Comparison of ENCODE assay signal across 14 cellular contexts in genomic region chr10:124095096-124095495, GRCh38. TPM values are rescaled to one million over a fixed set of nuclear protein-coding genes. Genes with fewer than 3 reads are reported as not detected.
DNase-seq lines count a peak whose midpoint lies in the region; ATAC-seq and TF ChIP-seq lines count a peak whose summit lies in the region.
"Had no signal": no experiment of that assay in that cellular context is flagged by ENCODE, and none has a peak within 500 bp of the region (broad histone marks: within the 10 kb centered on the region; RNA-seq: fewer than 3 reads in every experiment).

No MANE protein-coding gene starts in this region.

- intact Hi-C loops in esophagus muscularis mucosa (cut with DNase I) = no loop called here
- intact Hi-C loops in psoas muscle (cut with DNase I) = no loop called here
- intact Hi-C loops in mammary epithelial cell (cut with micrococcal nuclease) = loop anchor here (2.0 to 10.0 kb wide), 2 partner anchors 26 to 120 kb away; no protein-coding TSS in a partner anchor
- intact Hi-C loops in uterus (cut with DNase I; ENCODE audit: low total_unique reads) = no loop called here

- dilution Hi-C loops in mammary epithelial cell (cut with HindIII; ENCODE audit: low sequenced_read_pairs) = no loop called here

- H3K27ac ChIP-seq in esophagus muscularis mucosa (replicated peaks in 1 of 4) = peak overlapping the region; percentile 93 to 96 (median 96)
- peak overlapping the region; percentile 80 for H3K27ac ChIP-seq in psoas muscle
- H3K27ac ChIP-seq in mammary epithelial cell (ENCODE audit: insufficient read depth, low read depth, low read length) = no peak overlapping the region
- no peak overlapping the region for H3K27ac ChIP-seq in uterus
- H3K27ac ChIP-seq: GM23248 had no signal

- H3K9me3 ChIP-seq in esophagus muscularis mucosa = peaks cover 0 to under 1% (median 0%) of the 10 kb centered on the region in 4 donors
- peaks cover 9% of the 10 kb centered on the region for H3K9me3 ChIP-seq in psoas muscle
- peaks cover 3% of the 10 kb centered on the region for H3K9me3 ChIP-seq in mammary epithelial cell (replicated peaks; ENCODE audit: insufficient read depth, low read length)
- H3K9me3 ChIP-seq in uterus = no peaks in the 10 kb centered on the region

- TF ChIP-seq POLR2A in esophagus muscularis mucosa (IDR thresholded peaks at IDR 0.05; ENCODE audit: low read depth) (no peak), uterus (IDR thresholded peaks at IDR 0.05) (no peak)

- ATAC-seq in psoas muscle (peak in 3 of 4 donors; percentile 21 to 29 (median 27)), HG03565 (IDR thresholded peaks at IDR 0.05; ENCODE audit: unreplicated experiment) (no peak), HG03432 (IDR thresholded peaks at IDR 0.05; ENCODE audit: unreplicated experiment) (no peak)

- TF ChIP-seq CTCF in esophagus muscularis mucosa (IDR thresholded peaks at IDR 0.05) = no peak
- no peak for TF ChIP-seq CTCF in psoas muscle (IDR thresholded peaks at IDR 0.05)
- no peak for TF ChIP-seq CTCF in mammary epithelial cell (conservative IDR thresholded peaks at IDR 0.05 in 1 of 2, IDR thresholded peaks at IDR 0.05 in 1 of 2; ENCODE audit: extremely low read depth in 1 of 2, insufficient read depth in 1 of 2, low read depth in 1 of 2, low read length in 2 of 2)
- TF ChIP-seq CTCF in uterus (IDR thresholded peaks at IDR 0.05) = no peak

- H3K9ac ChIP-seq in mammary epithelial cell (ENCODE audit: insufficient read depth, low read length) = no peak overlapping the region
- H3K9ac ChIP-seq: GM23248 had no signal

- no peak overlapping the region for H2AFZ ChIP-seq in mammary epithelial cell (ENCODE audit: low read depth, low read length)
- H2AFZ ChIP-seq: GM23248 had no signal

- peaks cover 33% of the 10 kb centered on the region for H3K79me2 ChIP-seq in mammary epithelial cell (ENCODE audit: insufficient read depth, low read length)

- no peaks in the 10 kb centered on the region for H4K20me1 ChIP-seq in mammary epithelial cell (ENCODE audit: insufficient read depth, low read length)

- peak; percentile 17 for DNase-seq in COLO668 (lab: John Stamatoyannopoulos, UW; ENCODE audit: unreplicated experiment)
- peak; percentile 36 for DNase-seq in NCI-H748 (lab: John Stamatoyannopoulos, UW; ENCODE audit: unreplicated experiment)
- DNase-seq in esophagus muscularis mucosa (ENCODE audit: extremely low spot score) = no peak
- no peak for DNase-seq in psoas muscle
- no peak for DNase-seq in mammary epithelial cell
- no peak for DNase-seq in uterus
- DNase-seq: activated CD4-positive, alpha-beta T cell treated with anti-CD3 and anti-CD28 coated beads, Interleukin-2, amount 50 U/mL, for 4 hours; activated naive CD4-positive, alpha-beta T cell treated with Interleukin-2 at 50 U/mL for 16 hours; GM23248; NCI-H2171 treated with DMSO at 0.1 percent for 48 hours; stimulated activated CD4-positive, alpha-beta T cell treated with anti-CD3 and anti-CD28 coated beads, Interleukin-2, amount 100 ng/mL, for 24 hours had no signal

- H3K4me3 ChIP-seq in esophagus muscularis mucosa (no peak overlapping the region), psoas muscle (peak overlapping the region; percentile 79), mammary epithelial cell (replicated peaks in 1 of 3; ENCODE audit: insufficient read depth in 1 of 3, low read depth in 2 of 3, low read length in 3 of 3) (no peak overlapping the region), uterus (no peak overlapping the region)
- H3K4me3 ChIP-seq: GM23248 had no signal

- H3K4me2 ChIP-seq in mammary epithelial cell (ENCODE audit: insufficient read depth, low read depth, low read length) = no peak overlapping the region

- peaks cover 17 to 61% (median 54%) of the 10 kb centered on the region in 4 donors for H3K4me1 ChIP-seq in esophagus muscularis mucosa
- peaks cover 21% of the 10 kb centered on the region for H3K4me1 ChIP-seq in psoas muscle
- peaks cover 16% of the 10 kb centered on the region for H3K4me1 ChIP-seq in mammary epithelial cell (ENCODE audit: insufficient read depth, low read length)
- no peaks in the 10 kb centered on the region for H3K4me1 ChIP-seq in uterus

- no peaks in the 10 kb centered on the region for H3K27me3 ChIP-seq in esophagus muscularis mucosa
- peaks cover 0 to 4% (median 0%) of the 10 kb centered on the region in 3 donors for H3K27me3 ChIP-seq in psoas muscle (ENCODE audit: insufficient read depth in 3 of 3, low read length in 2 of 3)
- H3K27me3 ChIP-seq in mammary epithelial cell (ENCODE audit: insufficient read depth, low read length) = no peaks in the 10 kb centered on the region
- H3K27me3 ChIP-seq in uterus = no peaks in the 10 kb centered on the region
- H3K27me3 ChIP-seq: right atrium auricular region had no signal

- TF ChIP-seq EP300 in esophagus muscularis mucosa (IDR thresholded peaks at IDR 0.05) = no peak

- H3K36me3 ChIP-seq in esophagus muscularis mucosa (no peaks in the 10 kb centered on the region), psoas muscle (ENCODE audit: insufficient read depth in 1 of 2, low read depth in 1 of 2) (no peaks in the 10 kb centered on the region), mammary epithelial cell (ENCODE audit: insufficient read depth, low read length) (no peaks in the 10 kb centered on the region), uterus (no peaks in the 10 kb centered on the region)
- H3K36me3 ChIP-seq: right atrium auricular region had no signal

- CTCF ChIA-PET in mammary epithelial cell (lab: Charles Lee; ENCODE audit: low non-redundant PET) = no interaction called here

- BruUV-seq in mammary epithelial cell (replicated peaks; lab: Mats Ljungman, UMichigan) = no TSS peak

- 39% methylated on average over 6 of the region's 6 CpGs for WGBS in esophagus muscularis mucosa
- 19 to 27% (median 25%) methylated on average over 6 of the region's 6 CpGs for WGBS in psoas muscle, 3 donors
- WGBS in mammary epithelial cell (ENCODE audit: low coverage, missing lambda C conversion rate) = 85% methylated on average over 6 of the region's 6 CpGs

- in situ Hi-C loops in mammary epithelial cell (cut with MboI; ENCODE audit: low sequenced_read_pairs in 2 of 2) = loop anchor here in 1 of 2 donors (25.0 kb wide), 1 partner anchor 292 kb away; no protein-coding TSS in a partner anchor

RNA-seq across cellular contexts. Expression of gene CHST15, which starts 1.7 kb away (rescaled TPM):
- total RNA-seq in esophagus muscularis mucosa (10 to 100 TPM; 48.2 to 76.1 (median 62.5) TPM), psoas muscle (10 to 100 TPM in 2 of 4 donors, 1 to 10 TPM in 2; 3.6 to 39.2 (median 12.1) TPM), mammary epithelial cell (10 to 100 TPM; 47.3 to 61.0 TPM), uterus (10 to 100 TPM in 3 of 4 donors, 1 to 10 TPM in 1; 9.7 to 28.5 (median 17.8) TPM)
- polyA plus RNA-seq in psoas muscle (10 to 100 TPM in 2 of 3 donors, 1 to 10 TPM in 1; 7.2 to 15.6 (median 10.4) TPM), mammary epithelial cell (24.5 TPM)
- 60.0 TPM for polyA minus RNA-seq in mammary epithelial cell

Comparison
In these comparisons a context has a peak if more than half of its experiments do, and no peak if none do; other contexts are left out.
1. DNase-seq: peak in COLO668 (single experiment) and NCI-H748 (single experiment); none in esophagus muscularis mucosa (single experiment), psoas muscle (0 of 2), mammary epithelial cell (single experiment) and uterus (0 of 2).
2. H3K27ac ChIP-seq: peak in esophagus muscularis mucosa (4 of 4) and psoas muscle (single experiment); none in mammary epithelial cell (single experiment) and uterus (0 of 2).
3. ATAC-seq: peak in psoas muscle (3 of 4); none in HG03565 (single experiment) and HG03432 (single experiment).